1 cellular context compared by ENCODE assay signal in the genomic region with DNA sequence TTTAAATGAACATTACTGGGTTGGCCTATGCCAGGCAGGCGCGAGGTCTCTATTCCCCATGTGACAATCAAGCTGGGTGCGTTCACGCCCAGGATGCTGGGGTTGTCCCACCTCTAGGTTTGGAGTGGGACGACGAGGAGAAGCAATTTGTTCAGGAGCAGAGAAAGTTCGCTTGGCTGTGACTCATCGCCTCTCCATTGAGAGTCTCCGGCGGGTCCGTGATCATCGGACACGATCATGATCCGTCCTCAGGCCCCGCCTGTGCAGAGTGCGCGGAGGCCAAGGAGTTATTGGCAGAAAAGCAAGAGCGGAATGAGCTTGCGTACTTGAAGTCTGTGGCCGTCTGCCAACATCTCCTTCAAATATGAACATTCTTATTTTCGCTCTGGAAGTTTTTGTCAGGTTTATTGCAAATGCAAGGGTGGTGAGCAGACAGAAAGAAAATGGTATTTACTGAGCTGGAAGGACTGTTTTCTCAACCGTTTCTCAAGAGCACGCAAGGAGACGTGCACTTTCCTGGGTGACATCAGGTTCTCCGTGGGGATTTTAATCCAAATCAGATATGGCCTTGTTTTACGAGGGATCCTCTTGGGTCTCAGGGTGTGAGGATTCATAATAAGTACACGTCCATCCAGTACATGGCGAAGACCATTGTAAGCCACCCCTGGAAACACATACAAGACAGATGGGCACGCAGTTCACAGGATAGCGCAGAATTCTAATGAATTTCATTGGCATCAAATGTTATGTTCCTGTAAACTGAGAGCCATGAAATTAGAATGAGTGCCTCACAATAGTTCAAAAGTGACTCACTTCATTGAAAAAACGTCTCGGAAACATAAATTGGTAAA.
TF ChIP-seq lines count a peak whose summit lies in the region.

No MANE protein-coding gene starts in this region.

TF ChIP-seq in K562, 482 proteins besides CTCF, POLR2A, EP300 and RAD21 (continued from another document):
- TF ChIP-seq, protein P1, sequence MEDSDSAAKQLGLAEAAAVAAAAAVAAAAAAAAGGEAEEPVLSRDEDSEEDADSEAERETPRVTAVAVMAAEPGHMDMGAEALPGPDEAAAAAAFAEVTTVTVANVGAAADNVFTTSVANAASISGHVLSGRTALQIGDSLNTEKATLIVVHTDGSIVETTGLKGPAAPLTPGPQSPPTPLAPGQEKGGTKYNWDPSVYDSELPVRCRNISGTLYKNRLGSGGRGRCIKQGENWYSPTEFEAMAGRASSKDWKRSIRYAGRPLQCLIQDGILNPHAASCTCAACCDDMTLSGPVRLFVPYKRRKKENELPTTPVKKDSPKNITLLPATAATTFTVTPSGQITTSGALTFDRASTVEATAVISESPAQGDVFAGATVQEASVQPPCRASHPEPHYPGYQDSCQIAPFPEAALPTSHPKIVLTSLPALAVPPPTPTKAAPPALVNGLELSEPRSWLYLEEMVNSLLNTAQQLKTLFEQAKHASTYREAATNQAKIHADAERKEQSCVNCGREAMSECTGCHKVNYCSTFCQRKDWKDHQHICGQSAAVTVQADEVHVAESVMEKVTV (CRISPR knock-in tag; IDR thresholded peaks at IDR 0.05) = no peak
- TF ChIP-seq ZNF316 (IDR thresholded peaks at IDR 0.05) = no peak
- TF ChIP-seq, protein P2, sequence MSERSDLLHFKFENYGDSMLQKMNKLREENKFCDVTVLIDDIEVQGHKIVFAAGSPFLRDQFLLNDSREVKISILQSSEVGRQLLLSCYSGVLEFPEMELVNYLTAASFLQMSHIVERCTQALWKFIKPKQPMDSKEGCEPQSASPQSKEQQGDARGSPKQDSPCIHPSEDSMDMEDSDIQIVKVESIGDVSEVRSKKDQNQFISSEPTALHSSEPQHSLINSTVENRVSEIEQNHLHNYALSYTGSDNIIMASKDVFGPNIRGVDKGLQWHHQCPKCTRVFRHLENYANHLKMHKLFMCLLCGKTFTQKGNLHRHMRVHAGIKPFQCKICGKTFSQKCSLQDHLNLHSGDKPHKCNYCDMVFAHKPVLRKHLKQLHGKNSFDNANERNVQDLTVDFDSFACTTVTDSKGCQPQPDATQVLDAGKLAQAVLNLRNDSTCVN (CRISPR knock-in tag; IDR thresholded peaks at IDR 0.05) = no peak
